ENCODE assay signal across 8 cellular contexts in genomic region chr4:184814686-184815045, GRCh38. TPM values are rescaled to one million over a fixed set of nuclear protein-coding genes. Genes with fewer than 3 reads are reported as not detected.
A peak's percentile ranks its signal among the peaks of the same experiment; 100 is the strongest.
DNase-seq lines count a peak whose midpoint lies in the region; ATAC-seq and TF ChIP-seq lines count a peak whose summit lies in the region.

No MANE protein-coding gene starts in this region.

- DNase-seq in Caco-2: no peak
- DNase-seq in PC-9: no peak
- no peak for DNase-seq in esophagus squamous epithelium (lab: John Stamatoyannopoulos, UW)
- no peak for DNase-seq in progenitor cell of endocrine pancreas (ENCODE audit: low spot score, unreplicated experiment)
- DNase-seq in NCI-H128 (lab: John Stamatoyannopoulos, UW; ENCODE audit: unreplicated experiment): no peak
- no peak for DNase-seq in NCI-H146 (lab: John Stamatoyannopoulos, UW)
- no peak for DNase-seq in HAP-1 (ENCODE audit: low spot score in 2 of 2)

- no peaks in the 10 kb centered on the region for H3K9me2 ChIP-seq in PC-9 (ENCODE audit: insufficient read depth)

- H3K79me2 ChIP-seq in PC-9 (ENCODE audit: low read depth): peaks cover 54% of the 10 kb centered on the region

- H4K20me1 ChIP-seq in PC-9 (ENCODE audit: insufficient read depth): no peaks in the 10 kb centered on the region

- POLR2A ChIA-PET in Caco-2 (lab: Charles Lee): interaction anchor here (0.6 to 1.9 kb wide), 3 partner anchors 22 to 1909 kb away, joined by 4 to 8 read pairs (median 6); partner anchors contain the start of genes CENPU and FAT1
- POLR2A ChIA-PET in PC-9 (lab: Charles Lee; ENCODE audit: unreplicated experiment): interaction anchor here (0.6 kb wide), 4 partner anchors 31 to 492 kb away, joined by 3 to 6 read pairs (median 4); no protein-coding TSS in a partner anchor

- no peak for TF ChIP-seq POLR2A in esophagus squamous epithelium (IDR thresholded peaks at IDR 0.05)

- WGBS in esophagus squamous epithelium, 2 donors: 31 to 38% methylated on average over 4 to 5 of the region's 5 CpGs

- H3K27me3 ChIP-seq in Caco-2 (replicated peaks; ENCODE audit: control insufficient read depth, insufficient read depth, low read length) (no peaks in the 10 kb centered on the region), PC-9 (ENCODE audit: insufficient read depth, low read depth) (no peaks in the 10 kb centered on the region), esophagus squamous epithelium (no peaks in the 10 kb centered on the region), HAP-1 (ENCODE audit: low read depth) (no peaks in the 10 kb centered on the region)

- H3K27ac Mint-ChIP-seq in Caco-2 (ENCODE audit: unreplicated experiment) (peak overlapping the region; percentile 95), progenitor cell of endocrine pancreas (peak overlapping the region; percentile 68)

- H3K36me3 Mint-ChIP-seq in Caco-2 (ENCODE audit: insufficient read depth, unreplicated experiment) (peaks cover 11% of the 10 kb centered on the region), progenitor cell of endocrine pancreas (ENCODE audit: insufficient read depth) (no peaks in the 10 kb centered on the region)

- no peak overlapping the region for H2AFZ ChIP-seq in PC-9

- peak overlapping the region; percentile 6 for H3K4me3 ChIP-seq in Caco-2 (ENCODE audit: low read depth, low read length)
- H3K4me3 ChIP-seq in PC-9: peak overlapping the region; percentile 44
- H3K4me3 ChIP-seq in esophagus squamous epithelium: peak overlapping the region in 1 of 4 donors; percentile 26
- no peak overlapping the region for H3K4me3 ChIP-seq in HAP-1

- no peaks in the 10 kb centered on the region for H3K27me3 Mint-ChIP-seq in Caco-2 (ENCODE audit: insufficient read depth, unreplicated experiment)
- peaks cover 33% of the 10 kb centered on the region for H3K27me3 Mint-ChIP-seq in progenitor cell of endocrine pancreas

- CTCF ChIA-PET in Caco-2 (lab: Charles Lee): interaction anchor here (0.7 to 1.0 kb wide), 3 partner anchors 11 to 123 kb away, joined by 3 to 4 read pairs (median 3); no protein-coding TSS in a partner anchor
- CTCF ChIA-PET in PC-9 (lab: Charles Lee): interaction anchor here (0.5 to 1.5 kb wide), 3 partner anchors 69 to 398 kb away, joined by 4 to 5 read pairs (median 5); no protein-coding TSS in a partner anchor

- peak overlapping the region; percentile 71 for H3K4me3 Mint-ChIP-seq in Caco-2 (ENCODE audit: unreplicated experiment)
- peak overlapping the region; percentile 2 for H3K4me3 Mint-ChIP-seq in progenitor cell of endocrine pancreas (ENCODE audit: low read depth)

- H3K9me3 ChIP-seq in Caco-2 (no peaks in the 10 kb centered on the region), PC-9 (ENCODE audit: insufficient read depth, low read depth) (no peaks in the 10 kb centered on the region), esophagus squamous epithelium (no peaks in the 10 kb centered on the region), HAP-1 (no peaks in the 10 kb centered on the region)

- H3K9me3 Mint-ChIP-seq in Caco-2 (ENCODE audit: unreplicated experiment): no peaks in the 10 kb centered on the region
- H3K9me3 Mint-ChIP-seq in progenitor cell of endocrine pancreas (ENCODE audit: low read depth): no peaks in the 10 kb centered on the region

- in situ Hi-C loops in HAP-1 (cut with MboI; ENCODE audit: low sequenced_read_pairs): no loop called here

- ATAC-seq in GM21381 (IDR thresholded peaks at IDR 0.05; ENCODE audit: unreplicated experiment): no peak

- H3K27ac ChIP-seq in PC-9 (peak overlapping the region; percentile 85), esophagus squamous epithelium (peak overlapping the region; percentile 62 to 83 (median 74))

- H3K4me1 ChIP-seq in Caco-2 (peaks cover 57% of the 10 kb centered on the region), PC-9 (replicated peaks; ENCODE audit: insufficient read depth) (peaks cover 57% of the 10 kb centered on the region), esophagus squamous epithelium (peaks cover 14 to 77% (median 19%) of the 10 kb centered on the region in 3 donors), HAP-1 (0 out of 2 replicates have a peak, but pooled peaks cover 2% of the 10 kb centered on the region)

- no peaks in the 10 kb centered on the region for H3K36me3 ChIP-seq in Caco-2 (ENCODE audit: control insufficient read depth, insufficient read depth, low read length)
- no peaks in the 10 kb centered on the region for H3K36me3 ChIP-seq in PC-9 (ENCODE audit: low read depth)
- no peaks in the 10 kb centered on the region for H3K36me3 ChIP-seq in esophagus squamous epithelium
- no peaks in the 10 kb centered on the region for H3K36me3 ChIP-seq in HAP-1 (replicated peaks)

- no peak for TF ChIP-seq CTCF in Caco-2 (IDR thresholded peaks at IDR 0.05; ENCODE audit: insufficient read depth in 1 of 2, low read depth in 1 of 2, low read length in 1 of 2, severe bottlenecking in 1 of 2, unreplicated experiment in 1 of 2)
- TF ChIP-seq CTCF in PC-9 (conservative IDR thresholded peaks at IDR 0.05): no peak
- no peak for TF ChIP-seq CTCF in esophagus squamous epithelium (IDR thresholded peaks at IDR 0.05)
- TF ChIP-seq CTCF in progenitor cell of endocrine pancreas (IDR thresholded peaks at IDR 0.05; ENCODE audit: unreplicated experiment): no peak

- peak overlapping the region; percentile 78 for H3K4me2 ChIP-seq in PC-9

- BruUV-seq in Caco-2 (replicated peaks; lab: Mats Ljungman, UMichigan) (no TSS peak), PC-9 (replicated peaks; lab: Mats Ljungman, UMichigan) (no TSS peak)

- H3F3A ChIP-seq in PC-9 (ENCODE audit: insufficient read depth, low read depth): peaks cover 43% of the 10 kb centered on the region

- H3K4me1 Mint-ChIP-seq in Caco-2 (ENCODE audit: low read depth, unreplicated experiment) (peaks cover 50% of the 10 kb centered on the region), progenitor cell of endocrine pancreas (ENCODE audit: low read depth) (peaks cover 29% of the 10 kb centered on the region)

- intact Hi-C loops in Caco-2 (cut with micrococcal nuclease; ENCODE audit: unreplicated experiment): loop anchor here (1.0 to 2.0 kb wide), 3 partner anchors 24 to 123 kb away; no protein-coding TSS in a partner anchor
- intact Hi-C loops in PC-9 (cut with micrococcal nuclease; ENCODE audit: unreplicated experiment): loop anchor here (2.0 to 10.0 kb wide), 3 partner anchors 340 to 550 kb away; partner anchors contain the start of gene IRF2
- intact Hi-C loops in esophagus squamous epithelium (cut with DNase I): no loop called here

RNA-seq across cellular contexts. Expression of gene ACSL1, which starts 11.1 kb away (rescaled TPM):
- total RNA-seq in Caco-2 (2022): 76.3 and 100 TPM in 2 replicates
- total RNA-seq in PC-9 (2021): 50.1 and 96.6 TPM in 2 replicates
- 100 to 1,000 TPM in 1 of 4 donors, 10 to 100 TPM in 3; 59.7 to 101 (median 73.8) TPM for total RNA-seq in esophagus squamous epithelium
- total RNA-seq in progenitor cell of endocrine pancreas: 6.3 and 6.4 TPM in 2 replicates
